ENCODE assay signal across 15 cellular contexts in genomic region chr5:180689071-180689694, GRCh38. TPM values are rescaled to one million over a fixed set of nuclear protein-coding genes. Genes with fewer than 3 reads are reported as not detected.
DNase-seq lines count a peak whose midpoint lies in the region; ATAC-seq and FAIRE-seq lines count a peak whose summit lies in the region.
"Had no signal": no experiment of that assay in that cellular context is flagged by ENCODE, and none has a peak within 500 bp of the region (broad histone marks: within the 10 kb centered on the region; RNA-seq: fewer than 3 reads in every experiment).

No MANE protein-coding gene starts in this region.

- peak overlapping the region; percentile 8; the same call in 1 of the 2 replicates for H3K9ac ChIP-seq in BLaER1

- H3K9me3 ChIP-seq in BLaER1: no peaks in the 10 kb centered on the region
- H3K9me3 ChIP-seq in naive thymus-derived CD4-positive, alpha-beta T cell (ENCODE audit: control insufficient read depth in 2 of 3, low read length in 3 of 3): no peaks in the 10 kb centered on the region

- peak overlapping the region; percentile 51 to 98 (median 97) for H3K27ac Mint-ChIP-seq in naive thymus-derived CD4-positive, alpha-beta T cell
- H3K27ac Mint-ChIP-seq: HFFc6 had no signal

- intact Hi-C loops in naive thymus-derived CD4-positive, alpha-beta T cell (cut with micrococcal nuclease): loop anchor here (1.0 to 10.0 kb wide), 8 partner anchors 19 to 397 kb away; partner anchors contain the start of genes CNOT6 (in 1 of the 2), MAPK9 (in 1 of the 2) and MGAT1 (in 1 of the 2)

- CTCF ChIA-PET in naive thymus-derived CD4-positive, alpha-beta T cell (lab: Charles Lee): interaction anchor here (1.2 kb wide), 1 partner anchor 13 kb away, joined by 5 read pairs; no protein-coding TSS in a partner anchor

- H3K27me3 Mint-ChIP-seq in naive thymus-derived CD4-positive, alpha-beta T cell: peaks cover 0 to 10% (median 0%) of the 10 kb centered on the region in 5 donors

- H3K4me1 Mint-ChIP-seq in naive thymus-derived CD4-positive, alpha-beta T cell: peaks cover 22 to 85% (median 80%) of the 10 kb centered on the region in 7 donors

- no peaks in the 10 kb centered on the region for H3K9me3 Mint-ChIP-seq in naive thymus-derived CD4-positive, alpha-beta T cell
- H3K9me3 Mint-ChIP-seq: HFFc6 had no signal

- FAIRE-seq in HTR-8/SVneo (lab: Jason Lieb, UNC): no peak
- FAIRE-seq: islet of Langerhans had no signal

- H3K36me3 Mint-ChIP-seq in naive thymus-derived CD4-positive, alpha-beta T cell: peaks cover 0 to 7% (median 4%) of the 10 kb centered on the region in 5 donors

- H3K27ac ChIP-seq in BLaER1: peak overlapping the region; percentile 71
- H3K27ac ChIP-seq in naive thymus-derived CD4-positive, alpha-beta T cell (ENCODE audit: low read depth, low read length): peak overlapping the region; percentile 75

- H3K36me3 ChIP-seq in BLaER1: no peaks in the 10 kb centered on the region
- H3K36me3 ChIP-seq in naive thymus-derived CD4-positive, alpha-beta T cell (ENCODE audit: control insufficient read depth in 2 of 3, insufficient read depth in 3 of 3, low read length in 3 of 3): no peaks in the 10 kb centered on the region

- DNase-seq in T follicular helper cell (ENCODE audit: low read depth): peak; percentile 37
- DNase-seq in activated naive CD4-positive, alpha-beta T cell treated with Interleukin-2 at 50 U/mL for 16 hours: peak; percentile 30
- DNase-seq in naive thymus-derived CD4-positive, alpha-beta T cell: peak in 8 of 9 donors; percentile 27 to 80 (median 74)
- no peak for DNase-seq in HuH-7 (ENCODE audit: low spot score)
- no peak for DNase-seq in dedifferentiated amniotic fluid mesenchymal stem cell (ENCODE audit: extremely low spot score)
- no peak for DNase-seq in HTR-8/SVneo (ENCODE audit: insufficient read length, low spot score)
- DNase-seq: cerebellar nuclear complex, HFFc6, NCI-H187 treated with DMSO at 0.1 percent for 48 hours had no signal

- POLR2A ChIA-PET in naive thymus-derived CD4-positive, alpha-beta T cell (lab: Charles Lee): interaction anchor here (0.5 to 1.8 kb wide), 5 partner anchors 10 to 114 kb away, joined by 3 to 5 read pairs (median 3); no protein-coding TSS in a partner anchor

- no peaks in the 10 kb centered on the region for H3K27me3 ChIP-seq in BLaER1
- H3K27me3 ChIP-seq in naive thymus-derived CD4-positive, alpha-beta T cell (ENCODE audit: control insufficient read depth in 2 of 2, insufficient read depth in 2 of 2, low read length in 2 of 2): no peaks in the 10 kb centered on the region

- ATAC-seq in naive thymus-derived CD4-positive, alpha-beta T cell: peak; percentile 88
- no peak for ATAC-seq in HG02571 (IDR thresholded peaks at IDR 0.05; ENCODE audit: unreplicated experiment)

- peak overlapping the region; percentile 74 for H3K4me2 ChIP-seq in BLaER1

- H3K4me3 ChIP-seq in BLaER1: no peak overlapping the region
- H3K4me3 ChIP-seq in naive thymus-derived CD4-positive, alpha-beta T cell (ENCODE audit: low read length): peak overlapping the region; percentile 35

- no peaks in the 10 kb centered on the region for H4K20me1 ChIP-seq in BLaER1

- peak overlapping the region; percentile 52 to 87 (median 79) for H3K4me3 Mint-ChIP-seq in naive thymus-derived CD4-positive, alpha-beta T cell
- H3K4me3 Mint-ChIP-seq: HFFc6 had no signal

- H3K4me1 ChIP-seq in BLaER1: peaks cover 35% of the 10 kb centered on the region
- H3K4me1 ChIP-seq in naive thymus-derived CD4-positive, alpha-beta T cell (ENCODE audit: control insufficient read depth in 2 of 2, insufficient read depth in 2 of 2, low read length in 2 of 2): peaks cover 29 to 75% of the 10 kb centered on the region in 2 donors

RNA-seq across cellular contexts. Expression of gene FLT4, which starts 39.8 kb away (rescaled TPM):
- 1 to 10 TPM in 4 of 5 experiments, under 1 TPM in 1; 0.53 to 6.0 (median 3.3) TPM for total RNA-seq in naive thymus-derived CD4-positive, alpha-beta T cell
- polyA plus RNA-seq in naive thymus-derived CD4-positive, alpha-beta T cell: under 1 TPM; 0.64 to 0.68 TPM
- total RNA-seq: HFFc6 had no signal

RNA-seq across cellular contexts. Expression of gene OR2Y1, which starts 50.7 kb away (rescaled TPM):
- not detected for total RNA-seq in naive thymus-derived CD4-positive, alpha-beta T cell
- polyA plus RNA-seq in naive thymus-derived CD4-positive, alpha-beta T cell: not detected
- total RNA-seq: activated CD8-positive, alpha-beta memory T cell treated with anti-CD3 and anti-CD28 coated beads for 36 hours; Daoy; HFFc6; SK-MEL-5 had no signal

Comparison
In these comparisons a context has a peak if more than half of its experiments do, and no peak if none do; other contexts are left out.
1. DNase-seq: peak in T follicular helper cell (single experiment), activated naive CD4-positive, alpha-beta T cell treated with Interleukin-2 at 50 U/mL for 16 hours (single experiment) and naive thymus-derived CD4-positive, alpha-beta T cell (8 of 9); none in HuH-7 (single experiment), dedifferentiated amniotic fluid mesenchymal stem cell (single experiment) and HTR-8/SVneo (single experiment).